In genomic region chr11:22787565-22788162, GRCh38 we compare ENCODE assay signal across 8 cellular contexts. TPM values are rescaled to one million over a fixed set of nuclear protein-coding genes. Genes with fewer than 3 reads are reported as not detected.
DNase-seq lines count a peak whose midpoint lies in the region; ATAC-seq and TF ChIP-seq lines count a peak whose summit lies in the region.

No MANE protein-coding gene starts in this region.

- POLR2A ChIA-PET in AG04450 (lab: Yijun Ruan, JAX) = no interaction called here

- TF ChIP-seq CTCF in AG04450 (IDR thresholded peaks at IDR 0.05; ENCODE audit: low read depth, low read length) = peak; percentile 77
- TF ChIP-seq CTCF in GM06990 (IDR thresholded peaks at IDR 0.05; ENCODE audit: insufficient read depth, low read length, poor library complexity, severe bottlenecking) = peak; percentile 58
- TF ChIP-seq CTCF in adrenal gland (IDR thresholded peaks at IDR 0.05) = peak; percentile 48 to 75 (median 63)

- H3K4me3 ChIP-seq in AG04450 (ENCODE audit: low read depth, low read length) (no peak overlapping the region), GM06990 (replicated peaks; ENCODE audit: low read depth, low read length) (no peak overlapping the region), adrenal gland (no peak overlapping the region), iPS DF 6.9 (ENCODE audit: low read length) (no peak overlapping the region)

- WGBS in adrenal gland, 4 donors = 24 to 30% (median 26%) methylated on average over 9 of the region's 9 CpGs
- WGBS in iPS DF 6.9 (ENCODE audit: insufficient coverage, insufficient read length) = 100% methylated on average over 1 of the region's 9 CpGs

- H3K27ac ChIP-seq in AG04450 (ENCODE audit: low read depth, low read length) (no peak overlapping the region), adrenal gland (no peak overlapping the region), iPS DF 6.9 (ENCODE audit: low read length) (no peak overlapping the region)

- H3K9me3 ChIP-seq in AG04450 (ENCODE audit: control insufficient read depth, insufficient read depth, low read length) (no peaks in the 10 kb centered on the region), adrenal gland (replicated peaks in 1 of 3) (no peaks in the 10 kb centered on the region), iPS DF 6.9 (ENCODE audit: control insufficient read depth, insufficient read depth, low read length) (no peaks in the 10 kb centered on the region)

- DNase-seq in AG04450 (ENCODE audit: low read depth, low spot score) (peak; percentile 29), GM06990 (ENCODE audit: extremely low read depth, insufficient read length) (peak; percentile 16), NCI-H526 (lab: John Stamatoyannopoulos, UW) (peak; percentile 49 to 81), adrenal gland (peak in 5 of 7 donors; percentile 6 to 34 (median 21)), iPS DF 6.9 (ENCODE audit: low read depth, low spot score) (peak; percentile 2)
- DNase-seq in stimulated activated CD4-positive, alpha-beta T cell treated with anti-CD3 and anti-CD28 coated beads, Interleukin-2, amount 100 ng/mL, for 4 hours (ENCODE audit: low read depth) = peak; percentile 3

- H3K4me1 ChIP-seq in adrenal gland (replicated peaks in 1 of 2) = peaks cover 0 to 4% of the 10 kb centered on the region in 2 donors
- no peaks in the 10 kb centered on the region for H3K4me1 ChIP-seq in iPS DF 6.9 (ENCODE audit: control insufficient read depth, insufficient read depth, low read length)

- no peaks in the 10 kb centered on the region for H3K27me3 ChIP-seq in AG04450 (ENCODE audit: control insufficient read depth, insufficient read depth, low read length)
- no peaks in the 10 kb centered on the region for H3K27me3 ChIP-seq in GM06990 (replicated peaks; ENCODE audit: control insufficient read depth, insufficient read depth, low read length)
- H3K27me3 ChIP-seq in adrenal gland = no peaks in the 10 kb centered on the region
- H3K27me3 ChIP-seq in iPS DF 6.9 (ENCODE audit: control insufficient read depth, insufficient read depth, low read length) = no peaks in the 10 kb centered on the region

- CTCF ChIA-PET in AG04450 (lab: Charles Lee) = interaction anchor here (0.6 to 2.8 kb wide), 51 partner anchors 8 to 544 kb away, joined by 3 to 36 read pairs (median 5); partner anchors contain the start of genes GAS2 and SVIP

- no peak for TF ChIP-seq POLR2A in adrenal gland (IDR thresholded peaks at IDR 0.05)

- intact Hi-C loops in adrenal gland (cut with DNase I) = loop anchor here in 1 of 2 donors (5.0 kb wide), 1 partner anchor 445 kb away; no protein-coding TSS in a partner anchor

- H3K36me3 ChIP-seq in GM06990 (ENCODE audit: control insufficient read depth, insufficient read depth, low read length) (no peaks in the 10 kb centered on the region), adrenal gland (replicated peaks in 1 of 2) (no peaks in the 10 kb centered on the region), iPS DF 6.9 (ENCODE audit: control insufficient read depth, insufficient read depth, low read length) (no peaks in the 10 kb centered on the region)

- peak; percentile 48 for ATAC-seq in HG03196 (IDR thresholded peaks at IDR 0.05; ENCODE audit: unreplicated experiment)
- ATAC-seq in GM19467 (IDR thresholded peaks at IDR 0.05; ENCODE audit: unreplicated experiment) = no peak

RNA-seq across cellular contexts. Expression of gene SVIP, which starts 41.9 kb away (rescaled TPM):
- polyA plus RNA-seq in AG04450 (2011; rRNA removed) (7.4 and 10.3 TPM in 2 replicates), adrenal gland (10 to 100 TPM; 15.6 to 31.6 (median 21.0) TPM)
- polyA minus RNA-seq in AG04450 (2011; rRNA and poly(A)+ RNA removed) = 0.87 and 1.3 TPM in 2 replicates
- total RNA-seq in adrenal gland = 10 to 100 TPM in 5 of 8 donors, 1 to 10 TPM in 3; 5.1 to 32.0 (median 14.2) TPM

Comparison
In these comparisons a context has a peak if more than half of its experiments do, and no peak if none do; other contexts are left out.
1. DNase-seq: peak in every context shown above with its lines; median percentile 65 in NCI-H526; 29 in AG04450; 21 in adrenal gland; 16 in GM06990; 3 in stimulated activated CD4-positive, alpha-beta T cell treated with anti-CD3 and anti-CD28 coated beads, Interleukin-2, amount 100 ng/mL, for 4 hours; 2 in iPS DF 6.9.